15 cellular contexts compared by ENCODE assay signal in genomic region chr2:105384861-105385260, GRCh38.
"Had no signal": no experiment of that assay in that cellular context is flagged by ENCODE, and none has a peak within 500 bp of the region (broad histone marks: within the 10 kb centered on the region; RNA-seq: fewer than 3 reads in every experiment).

No MANE protein-coding gene starts in this region.

- ATAC-seq: activated CD8-positive, alpha-beta T cell treated with anti-CD3 and anti-CD28 coated beads for 36 hours; natural killer cell; T-cell had no signal

- H3K4me3 ChIP-seq: mucosa of descending colon, SK-N-MC had no signal

- DNase-seq: activated CD8-positive, alpha-beta memory T cell treated with anti-CD3 and anti-CD28 coated beads, Interleukin-2, amount 50 U/mL, for 48 hours; activated CD8-positive, alpha-beta T cell treated with anti-CD3 and anti-CD28 coated beads for 36 hours; activated naive CD4-positive, alpha-beta T cell treated with anti-CD3 and anti-CD28 coated beads for 36 hours; caudate nucleus; cortex of kidney; effector memory CD4-positive, alpha-beta T cell; immature natural killer cell; mammary epithelial cell; natural killer cell; stimulated activated CD4-positive, alpha-beta T cell treated with anti-CD3 and anti-CD28 coated beads, Interleukin-4, amount 100 ng/mL, for 4 hours; T-cell; T1000 had no signal

- H3K27ac ChIP-seq: SK-N-MC, VCaP had no signal

- H3K9me3 ChIP-seq: mucosa of descending colon had no signal
